Comparison of ENCODE assay signal across 20 cellular contexts in the genomic region with DNA sequence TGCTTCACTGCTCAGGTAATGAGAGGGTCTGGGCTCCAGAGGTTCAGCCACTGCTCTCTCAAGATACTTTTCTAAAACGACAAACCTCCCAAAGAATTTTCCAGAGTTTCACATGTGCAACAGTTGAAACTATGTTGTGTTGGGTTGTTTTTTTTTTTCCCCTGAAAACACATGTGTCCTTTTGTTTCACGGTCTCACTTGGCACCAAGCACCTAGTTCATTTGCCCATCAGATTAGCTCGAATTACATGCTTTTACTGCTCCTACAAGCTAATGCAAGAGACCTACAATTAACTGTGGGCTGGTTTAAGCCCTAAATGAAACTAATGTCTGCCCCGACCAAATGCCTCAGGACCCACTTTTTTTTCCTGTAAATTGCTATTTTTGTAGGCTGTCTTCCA.
DNase-seq lines count a peak whose midpoint lies in the region; ATAC-seq, FAIRE-seq and TF ChIP-seq lines count a peak whose summit lies in the region.
"Had no signal": no experiment of that assay in that cellular context is flagged by ENCODE, and none has a peak within 500 bp of the region (broad histone marks: within the 10 kb centered on the region; RNA-seq: fewer than 3 reads in every experiment).

No MANE protein-coding gene starts in this region.

- H3K27me3 ChIP-seq in body of pancreas (no peaks in the 10 kb centered on the region), parathyroid adenoma (ENCODE audit: control insufficient read depth, insufficient read depth, low read length) (no peaks in the 10 kb centered on the region)
- H3K27me3 ChIP-seq: brain microvascular endothelial cell had no signal

- H3K27ac ChIP-seq in body of pancreas (peak overlapping the region in 3 of 4 donors; percentile 22 to 50 (median 41)), parathyroid adenoma (peak overlapping the region; percentile 37)
- H3K27ac ChIP-seq: 22Rv1, brain microvascular endothelial cell had no signal

- DNase-seq in DMS153 treated with DMSO at 0.1 percent for 48 hours (lab: John Stamatoyannopoulos, UW; ENCODE audit: unreplicated experiment) (peak; percentile 5), DMS153 (lab: John Stamatoyannopoulos, UW) (no peak), NCI-H1694 (lab: John Stamatoyannopoulos, UW) (peak; percentile 33), body of pancreas (peak; percentile 16 to 52 (median 31)), GM19239 (ENCODE audit: insufficient read length, low spot score) (no peak)
- DNase-seq in activated CD4-positive, alpha-beta T cell treated with anti-CD3 and anti-CD28 coated beads, Interleukin-2, amount 50 U/mL, for 4 hours, result no peak
- DNase-seq: activated naive CD8-positive, alpha-beta T cell treated with anti-CD3 and anti-CD28 coated beads, Interleukin-2, amount 10 ng/mL, durations not matched to agents 7 days and 5 days; brain microvascular endothelial cell; HCEC 1CT; IMR-90; naive thymus-derived CD8-positive, alpha-beta T cell; NCI-H82; posterior cingulate gyrus; stimulated activated CD4-positive, alpha-beta T cell treated with anti-CD3 and anti-CD28 coated beads, Interleukin-4, amount 100 ng/mL, for 24 hours; T1000 had no signal

- no peak overlapping the region for H2AFZ ChIP-seq in parathyroid adenoma

- FAIRE-seq in GM19239 (lab: Jason Lieb, UNC), result no peak
- FAIRE-seq: GM12878, islet of Langerhans had no signal

- intact Hi-C loops in body of pancreas (cut with DNase I), result no loop called here

- no peaks in the 10 kb centered on the region for H3K79me2 ChIP-seq in parathyroid adenoma

- H3K36me3 ChIP-seq in body of pancreas (replicated peaks in 1 of 2; ENCODE audit: insufficient read depth in 1 of 2, low read depth in 2 of 2), result no peaks in the 10 kb centered on the region
- H3K36me3 ChIP-seq in parathyroid adenoma (ENCODE audit: control insufficient read depth, insufficient read depth, low read length), result no peaks in the 10 kb centered on the region
- H3K36me3 ChIP-seq: brain microvascular endothelial cell had no signal

- no peak overlapping the region for H3K9ac ChIP-seq in parathyroid adenoma

- TF ChIP-seq POLR2A in body of pancreas (IDR thresholded peaks at IDR 0.05), result no peak

- 11 to 14% methylated on average over 4 of the region's 4 CpGs for WGBS in body of pancreas, 2 donors

- H3K4me3 ChIP-seq in body of pancreas (no peak overlapping the region), parathyroid adenoma (ENCODE audit: low read depth, low read length) (peak overlapping the region; percentile 25)
- H3K4me3 ChIP-seq: GM12878 had no signal

- H3K9me3 ChIP-seq in body of pancreas, result no peaks in the 10 kb centered on the region
- no peaks in the 10 kb centered on the region for H3K9me3 ChIP-seq in parathyroid adenoma (ENCODE audit: control insufficient read depth, low read length)

- TF ChIP-seq CTCF in body of pancreas (IDR thresholded peaks at IDR 0.05) (no peak), parathyroid adenoma (IDR thresholded peaks at IDR 0.05) (no peak)

- ATAC-seq in body of pancreas (peak; percentile 68), HG02840 (IDR thresholded peaks at IDR 0.05; ENCODE audit: low FRiP score, unreplicated experiment) (no peak)
- ATAC-seq: GM12878; naive thymus-derived CD8-positive, alpha-beta T cell had no signal

- peaks cover 6% of the 10 kb centered on the region for H3K4me1 ChIP-seq in body of pancreas
- H3K4me1 ChIP-seq in parathyroid adenoma, result peaks cover 18% of the 10 kb centered on the region

- H3K4me2 ChIP-seq in parathyroid adenoma (ENCODE audit: low read length), result peak overlapping the region; percentile 60

Comparison
In these comparisons a context has a peak if more than half of its experiments do, and no peak if none do; other contexts are left out.
1. DNase-seq: peak in DMS153 treated with DMSO at 0.1 percent for 48 hours (single experiment), NCI-H1694 (single experiment) and body of pancreas (4 of 4); none in DMS153 (single experiment), GM19239 (single experiment) and activated CD4-positive, alpha-beta T cell treated with anti-CD3 and anti-CD28 coated beads, Interleukin-2, amount 50 U/mL, for 4 hours (0 of 2).